8 cellular contexts compared by ENCODE assay signal in genomic region chr17:45149037-45149668, GRCh38. TPM values are rescaled to one million over a fixed set of nuclear protein-coding genes. Genes with fewer than 3 reads are reported as not detected.
A peak's percentile ranks its signal among the peaks of the same experiment; 100 is the strongest.
DNase-seq lines count a peak whose midpoint lies in the region; ATAC-seq, FAIRE-seq and TF ChIP-seq lines count a peak whose summit lies in the region.

No MANE protein-coding gene starts in this region.

- no peaks in the 10 kb centered on the region for H3K27me3 ChIP-seq in RWPE2 (ENCODE audit: insufficient read depth, poor library complexity, severe bottlenecking)
- no peaks in the 10 kb centered on the region for H3K27me3 ChIP-seq in suprapubic skin

- H3K36me3 ChIP-seq in RWPE2 (ENCODE audit: low read depth): peaks cover 6% of the 10 kb centered on the region; the same call in 1 of the 2 replicates
- H3K36me3 ChIP-seq in suprapubic skin: no peaks in the 10 kb centered on the region

- DNase-seq in 8988T (peak; percentile 60), GM18507 (ENCODE audit: extremely low spot score, insufficient read length, low read depth) (no peak), LoVo (ENCODE audit: low spot score) (peak; percentile 79), RWPE2 (ENCODE audit: low spot score) (peak; percentile 88), activated gamma-delta T cell treated with Interleukin-2 at 50 U/mL for 16 hours (peak; percentile 71), fibroblast of pulmonary artery (ENCODE audit: low read depth) (peak; percentile 81), natural killer cell (peak; percentile 75), suprapubic skin (ENCODE audit: low spot score in 2 of 2) (peak; percentile 92 to 93)

- peak; percentile 58 for FAIRE-seq in GM18507 (lab: Jason Lieb, UNC)

- H3K27ac ChIP-seq in RWPE2 (ENCODE audit: poor library complexity, severe bottlenecking) (peak overlapping the region; percentile 80), suprapubic skin (peak overlapping the region; percentile 100)

- peak overlapping the region; percentile 100 for H3K4me3 Mint-ChIP-seq in natural killer cell

- intact Hi-C loops in natural killer cell (cut with micrococcal nuclease): loop anchor here (2.0 to 10.0 kb wide), 3 partner anchors 14 to 1046 kb away; partner anchors contain the start of genes ACBD4, KANSL1 and MAP3K14

- H3K4me3 ChIP-seq in RWPE2 (ENCODE audit: severe bottlenecking) (peak overlapping the region; percentile 55), fibroblast of pulmonary artery (replicated peaks; ENCODE audit: low read depth, low read length) (peak overlapping the region; percentile 99), suprapubic skin (peak overlapping the region; percentile 76)

- H3K9me3 Mint-ChIP-seq in natural killer cell: no peaks in the 10 kb centered on the region

- ATAC-seq in RWPE2 (ENCODE audit: low read depth) (peak; percentile 28), natural killer cell (peak; percentile 32 to 40 (median 38))

- TF ChIP-seq CTCF in RWPE2 (IDR thresholded peaks at IDR 0.05; ENCODE audit: poor library complexity, severe bottlenecking) (peak; percentile 96), fibroblast of pulmonary artery (IDR thresholded peaks at IDR 0.05; ENCODE audit: low read length, missing control alignments) (peak; percentile 79), natural killer cell (IDR thresholded peaks at IDR 0.05) (peak; percentile 86), suprapubic skin (IDR thresholded peaks at IDR 0.05) (peak; percentile 45 to 85)

- H3K4me1 Mint-ChIP-seq in natural killer cell: peaks cover 51 to 57% of the 10 kb centered on the region in 2 donors

- WGBS in suprapubic skin: under 1% methylated on average over 32 of the region's 32 CpGs

- no peaks in the 10 kb centered on the region for H3K27me3 Mint-ChIP-seq in natural killer cell (ENCODE audit: low read depth in 2 of 2)

- TF ChIP-seq EP300 in suprapubic skin (IDR thresholded peaks at IDR 0.05): no peak

- peak in 1 of 2 donors; percentile 20 for TF ChIP-seq POLR2A in suprapubic skin (IDR thresholded peaks at IDR 0.05)

- H3K36me3 Mint-ChIP-seq in natural killer cell: peaks cover 6% of the 10 kb centered on the region

- H3K4me1 ChIP-seq in RWPE2 (ENCODE audit: insufficient read depth, poor library complexity, severe bottlenecking) (peaks cover 12% of the 10 kb centered on the region), suprapubic skin (peaks cover 60% of the 10 kb centered on the region)

- H3K27ac Mint-ChIP-seq in natural killer cell: peak overlapping the region; percentile 98 to 100

- H3K9me3 ChIP-seq in RWPE2 (ENCODE audit: severe bottlenecking) (no peaks in the 10 kb centered on the region), suprapubic skin (no peaks in the 10 kb centered on the region)

RNA-seq across cellular contexts. Expression of gene HEXIM1, which starts 0.9 kb away (rescaled TPM):
- total RNA-seq in natural killer cell (10 to 100 TPM; 64.9 to 80.7 (median 79.8) TPM), suprapubic skin (10 to 100 TPM; 23.1 to 35.6 (median 27.8) TPM)

RNA-seq across cellular contexts. Expression of gene HEXIM2, which starts 12.5 kb away (rescaled TPM):
- total RNA-seq in natural killer cell (1 to 10 TPM; 4.1 to 5.3 (median 4.5) TPM), suprapubic skin (10 to 100 TPM in 1 of 4 donors, 1 to 10 TPM in 3; 2.2 to 10.4 (median 4.4) TPM)

RNA-seq across cellular contexts. Expression of gene ACBD4, which starts 13.7 kb away (rescaled TPM):
- total RNA-seq in natural killer cell (10 to 100 TPM; 12.0 to 15.9 (median 14.2) TPM), suprapubic skin (10 to 100 TPM in 2 of 4 donors, 1 to 10 TPM in 2; 6.2 to 37.7 (median 10.9) TPM)

RNA-seq across cellular contexts. Expression of gene PLCD3, which starts 16.8 kb away (rescaled TPM):
- total RNA-seq in natural killer cell: 1 to 10 TPM; 2.5 to 2.9 (median 2.5) TPM
- 10 to 100 TPM; 44.7 to 87.1 (median 58.3) TPM for total RNA-seq in suprapubic skin
